In genomic region chr20:60993647-60994046, GRCh38 we compare ENCODE assay signal across 16 cellular contexts.
A peak's percentile ranks its signal among the peaks of the same experiment; 100 is the strongest.
DNase-seq lines count a peak whose midpoint lies in the region; ATAC-seq, FAIRE-seq and TF ChIP-seq lines count a peak whose summit lies in the region.
"Had no signal": no experiment of that assay in that cellular context is flagged by ENCODE, and none has a peak within 500 bp of the region (broad histone marks: within the 10 kb centered on the region; RNA-seq: fewer than 3 reads in every experiment).

No MANE protein-coding gene starts in this region.

- CTCF ChIA-PET in A549 (lab: Yijun Ruan, JAX) (interaction anchor here (0.7 to 1.3 kb wide), 7 partner anchors 9 to 260 kb away, joined by 3 to 7 read pairs (median 4); no protein-coding TSS in a partner anchor), OCI-LY7 (lab: Charles Lee; ENCODE audit: unreplicated experiment) (no interaction called here)

- no peaks in the 10 kb centered on the region for H4K20me1 ChIP-seq in OCI-LY7 (ENCODE audit: insufficient read depth, low read length)

- ATAC-seq in A549: peak; percentile 76 to 86; a peak in 5 of 6 replicates
- no peak for ATAC-seq in HG03469 (IDR thresholded peaks at IDR 0.05; ENCODE audit: unreplicated experiment)
- no peak for ATAC-seq in Right ventricle myocardium inferior
- ATAC-seq: WTC11 had no signal

- no peak for TF ChIP-seq EP300 in A549 (IDR thresholded peaks at IDR 0.05)

- POLR2A ChIA-PET in A549 (lab: Yijun Ruan, JAX) (no interaction called here), OCI-LY7 (lab: Charles Lee) (no interaction called here)

- BruUV-seq in OCI-LY7 (replicated peaks; lab: Mats Ljungman, UMichigan): no TSS peak

- H3K79me2 ChIP-seq in OCI-LY7 (ENCODE audit: insufficient read depth, low read depth, low read length): no peaks in the 10 kb centered on the region

- peak; percentile 22 to 33 for DNase-seq in A549 (ENCODE audit: low read depth in 1 of 2, low spot score in 1 of 2)
- peak; percentile 29 for DNase-seq in GM03348 (ENCODE audit: low spot score)
- DNase-seq in OCI-LY7 (ENCODE audit: low spot score): no peak
- DNase-seq in foreskin fibroblast: no peak
- DNase-seq in Right ventricle myocardium inferior (ENCODE audit: missing footprints): no peak
- no peak for DNase-seq in medulla oblongata (ENCODE audit: extremely low spot score)
- no peak for DNase-seq in occipital lobe (lab: John Stamatoyannopoulos, UW)
- DNase-seq: activated T-cell treated with anti-CD3 and anti-CD28 coated beads, Interleukin-2, amount 50 U/mL, for 24 hours; effector CD8-positive, alpha-beta T cell; GDM1; NCI-H2081 treated with DMSO at 0.1 percent for 48 hours; stimulated activated CD4-positive, alpha-beta T cell treated with anti-CD3 and anti-CD28 coated beads, Interleukin-4, amount 100 ng/mL, for 24 hours had no signal

- no peak for FAIRE-seq in A549 (lab: Jason Lieb, UNC)

- intact Hi-C loops in OCI-LY7 (cut with micrococcal nuclease; ENCODE audit: unreplicated experiment): no loop called here
- intact Hi-C loops in Right ventricle myocardium inferior (cut with DNase I): no loop called here

- WGBS in A549 (ENCODE audit: missing lambda C conversion rate): 57% methylated on average over 6 of the region's 6 CpGs

- no peak overlapping the region for H2AFZ ChIP-seq in OCI-LY7 (ENCODE audit: low read length)

- no peaks in the 10 kb centered on the region; the same call in 2 of the 3 replicates for H3K4me1 ChIP-seq in A549
- no peaks in the 10 kb centered on the region for H3K4me1 ChIP-seq in OCI-LY7 (ENCODE audit: insufficient read depth, low read length, poor library complexity, severe bottlenecking)

- TF ChIP-seq CTCF in A549 (IDR thresholded peaks at IDR 0.05) (peak; percentile 36; the same call in 2 of the 3 replicates), OCI-LY7 (conservative IDR thresholded peaks at IDR 0.05; ENCODE audit: low read length) (peak; percentile 35), foreskin fibroblast (IDR thresholded peaks at IDR 0.05; ENCODE audit: low read depth, low read length) (peak; percentile 17)

- no peak for TF ChIP-seq POLR2A in A549 (IDR thresholded peaks at IDR 0.05; ENCODE audit: low read length)

- H3K4me3 ChIP-seq in A549 (no peak overlapping the region), OCI-LY7 (ENCODE audit: low read depth, low read length, poor library complexity, severe bottlenecking) (no peak overlapping the region), foreskin fibroblast (ENCODE audit: low read depth in 1 of 2, low read length in 2 of 2) (no peak overlapping the region)
- H3K4me3 ChIP-seq: lung had no signal

- TF ChIP-seq RAD21 in A549 (conservative IDR thresholded peaks at IDR 0.05 in 1 of 2, IDR thresholded peaks at IDR 0.05 in 1 of 2): peak; percentile 37 to 61; a peak in 4 of 5 replicates

- no peak overlapping the region for H3K4me2 ChIP-seq in A549
- no peak overlapping the region for H3K4me2 ChIP-seq in OCI-LY7 (ENCODE audit: low read length)

- no peaks in the 10 kb centered on the region for H3K9me2 ChIP-seq in OCI-LY7 (ENCODE audit: insufficient read depth, low read length)

- H3K9me3 ChIP-seq in A549 (no peaks in the 10 kb centered on the region), OCI-LY7 (ENCODE audit: low read length) (no peaks in the 10 kb centered on the region)

- peak overlapping the region in 1 of 2 experiments; percentile 49; a peak in 1 of 6 replicates for H3K27ac ChIP-seq in A549
- H3K27ac ChIP-seq in OCI-LY7 (ENCODE audit: low read depth, low read length, poor library complexity, severe bottlenecking): no peak overlapping the region
- H3K27ac ChIP-seq: RWPE1 had no signal

- no peaks in the 10 kb centered on the region for H3K36me3 ChIP-seq in OCI-LY7 (ENCODE audit: insufficient read depth, low read length)

TF ChIP-seq in A549, 52 proteins besides CTCF, POLR2A, EP300 and RAD21:
- TF ChIP-seq FOSB (CRISPR knock-in tag; IDR thresholded peaks at IDR 0.05) (no peak), ZNF302 (CRISPR knock-in tag; IDR thresholded peaks at IDR 0.05) (no peak), SREBF2 (IDR thresholded peaks at IDR 0.05) (no peak), SMC3 (IDR thresholded peaks at IDR 0.05) (peak; percentile 21; the same call in 1 of the 3 replicates)

Comparison
In these comparisons a context has a peak if more than half of its experiments do, and no peak if none do; other contexts are left out.
1. ATAC-seq: peak in A549 (2 of 2); none in HG03469 (single experiment) and Right ventricle myocardium inferior (single experiment).
2. DNase-seq: peak in A549 (2 of 2) and GM03348 (single experiment); none in OCI-LY7 (single experiment), foreskin fibroblast (0 of 2), Right ventricle myocardium inferior (single experiment), medulla oblongata (single experiment) and occipital lobe (single experiment).
3. Peak in every context shown above with its lines, with median percentiles within 50 percentile points of each other: CTCF ChIP-seq.